11 cellular contexts compared by ENCODE assay signal in genomic region chr22:50340157-50340879, GRCh38. TPM values are rescaled to one million over a fixed set of nuclear protein-coding genes. Genes with fewer than 3 reads are reported as not detected.
A peak's percentile ranks its signal among the peaks of the same experiment; 100 is the strongest.
DNase-seq lines count a peak whose midpoint lies in the region; ATAC-seq and TF ChIP-seq lines count a peak whose summit lies in the region.
"Had no signal": no experiment of that assay in that cellular context is flagged by ENCODE, and none has a peak within 500 bp of the region (broad histone marks: within the 10 kb centered on the region; RNA-seq: fewer than 3 reads in every experiment).

No MANE protein-coding gene starts in this region.

- H3K18ac ChIP-seq in mesenchymal stem cell (ENCODE audit: low read depth in 1 of 2, low read length in 2 of 2) = peak overlapping the region in 1 of 2 experiments; percentile 44

- no peaks in the 10 kb centered on the region for H4K20me1 ChIP-seq in MM.1S (ENCODE audit: insufficient read depth, low read length)

- no peak overlapping the region for H2AK5ac ChIP-seq in mesenchymal stem cell (ENCODE audit: low read length, severe bottlenecking)

- no peak for ATAC-seq in HG02588 (IDR thresholded peaks at IDR 0.05; ENCODE audit: unreplicated experiment)

- H3K9ac ChIP-seq in mesenchymal stem cell (ENCODE audit: low read length) (no peak overlapping the region), MM.1S (ENCODE audit: low read length) (no peak overlapping the region)

- peak overlapping the region in 1 of 2 experiments; percentile 7 for H3K4ac ChIP-seq in mesenchymal stem cell (ENCODE audit: low read depth in 1 of 2, low read length in 2 of 2)

- H3F3A ChIP-seq in MM.1S (ENCODE audit: insufficient read depth, low read length) = peaks cover 17% of the 10 kb centered on the region

- TF ChIP-seq CTCF in MM.1S (IDR thresholded peaks at IDR 0.05; ENCODE audit: low read length) = no peak

- peaks cover 3% of the 10 kb centered on the region for H3K79me2 ChIP-seq in MM.1S (ENCODE audit: low read length)

- no peak overlapping the region for H3K4me3 ChIP-seq in H7 (ENCODE audit: insufficient read depth, low read depth, low read length)
- H3K4me3 ChIP-seq in mesenchymal stem cell (ENCODE audit: insufficient read depth in 1 of 2, low read depth in 1 of 2, low read length in 2 of 2) = no peak overlapping the region
- H3K4me3 ChIP-seq in MM.1S (ENCODE audit: low read length) = no peak overlapping the region
- H3K4me3 ChIP-seq: spleen had no signal

- H2AFZ ChIP-seq in mesenchymal stem cell (ENCODE audit: low read depth, low read length) (no peak overlapping the region), MM.1S (ENCODE audit: low read length) (no peak overlapping the region)

- no peak overlapping the region for H4K8ac ChIP-seq in mesenchymal stem cell (ENCODE audit: low read length)

- H3K9me3 ChIP-seq in mesenchymal stem cell (ENCODE audit: control insufficient read depth, low read length) = no peaks in the 10 kb centered on the region
- no peaks in the 10 kb centered on the region for H3K9me3 ChIP-seq in MM.1S (replicated peaks; ENCODE audit: insufficient read depth, low read length)
- H3K9me3 ChIP-seq: spleen had no signal

- no peaks in the 10 kb centered on the region for H3K9me2 ChIP-seq in MM.1S (replicated peaks; ENCODE audit: insufficient read depth, low read length)

- H3K27me3 ChIP-seq in H7 (ENCODE audit: control insufficient read depth, insufficient read depth, low read length) = no peaks in the 10 kb centered on the region
- no peaks in the 10 kb centered on the region for H3K27me3 ChIP-seq in mesenchymal stem cell (ENCODE audit: control insufficient read depth in 1 of 2, insufficient read depth in 1 of 2, low read length in 2 of 2)
- H3K27me3 ChIP-seq in MM.1S (replicated peaks; ENCODE audit: insufficient read depth, low read length) = no peaks in the 10 kb centered on the region
- H3K27me3 ChIP-seq: brain microvascular endothelial cell, spleen had no signal

- WGBS in mesenchymal stem cell = 86% methylated on average over 10 of the region's 11 CpGs

- H3K36me3 ChIP-seq in H7 (replicated peaks; ENCODE audit: control insufficient read depth, insufficient read depth, low read length) (no peaks in the 10 kb centered on the region), mesenchymal stem cell (ENCODE audit: control insufficient read depth in 1 of 2, insufficient read depth in 2 of 2, low read depth in 1 of 2, low read length in 2 of 2) (peaks cover 0 to 4% of the 10 kb centered on the region in 2 experiments), MM.1S (replicated peaks; ENCODE audit: insufficient read depth, low read length) (no peaks in the 10 kb centered on the region)
- H3K36me3 ChIP-seq: brain microvascular endothelial cell, spleen had no signal

- peak overlapping the region; percentile 43 for H4K91ac ChIP-seq in mesenchymal stem cell (ENCODE audit: low read length)

- peak; percentile 31 for DNase-seq in NCI-H82 (lab: John Stamatoyannopoulos, UW)
- no peak for DNase-seq in NCI-H82 treated with DMSO at 0.1 percent for 48 hours (lab: John Stamatoyannopoulos, UW; ENCODE audit: unreplicated experiment)
- DNase-seq in H7 = peak; percentile 44
- peak; percentile 22 for DNase-seq in SW480 (ENCODE audit: low spot score)
- peak; percentile 50 for DNase-seq in mesenchymal stem cell
- no peak for DNase-seq in MM.1S
- DNase-seq in hippocampal formation (lab: John Stamatoyannopoulos, UW) = no peak
- DNase-seq: brain microvascular endothelial cell, NCI-H524 treated with DMSO at 0.1 percent for 48 hours, spleen had no signal

- no peak overlapping the region for H2BK5ac ChIP-seq in mesenchymal stem cell (ENCODE audit: low read depth, low read length, poor library complexity, severe bottlenecking)

- H3K27ac ChIP-seq in mesenchymal stem cell (ENCODE audit: low read length, poor library complexity, severe bottlenecking) (no peak overlapping the region), MM.1S (ENCODE audit: low read length) (no peak overlapping the region)
- H3K27ac ChIP-seq: brain microvascular endothelial cell, spleen had no signal

- no peak overlapping the region for H2BK15ac ChIP-seq in mesenchymal stem cell (ENCODE audit: low read depth, poor library complexity, severe bottlenecking)

- H3K79me1 ChIP-seq in mesenchymal stem cell (replicated peaks; ENCODE audit: low read length, poor library complexity, severe bottlenecking) = no peaks in the 10 kb centered on the region

- H3K4me2 ChIP-seq in mesenchymal stem cell (ENCODE audit: low read length, poor library complexity, severe bottlenecking) (no peak overlapping the region), MM.1S (ENCODE audit: low read depth, low read length) (no peak overlapping the region)

- H3K23ac ChIP-seq in mesenchymal stem cell (ENCODE audit: low read length in 2 of 2) = no peak overlapping the region

- peak overlapping the region in 1 of 2 experiments; percentile 28 for H3K14ac ChIP-seq in mesenchymal stem cell (ENCODE audit: low read length in 2 of 2)

- H3K4me1 ChIP-seq in mesenchymal stem cell (ENCODE audit: control insufficient read depth, insufficient read depth, low read depth, low read length) = peaks cover 12% of the 10 kb centered on the region
- H3K4me1 ChIP-seq in MM.1S (ENCODE audit: low read length) = 0 out of 2 replicates have a peak, but pooled peaks cover 3% of the 10 kb centered on the region

- H2BK12ac ChIP-seq in mesenchymal stem cell (ENCODE audit: low read length in 2 of 2) = no peak overlapping the region

- no peak overlapping the region for H2BK120ac ChIP-seq in mesenchymal stem cell (ENCODE audit: low read depth, low read length)

RNA-seq across cellular contexts. Expression of gene PPP6R2, which starts 2.8 kb away (rescaled TPM):
- total RNA-seq in H7 (2014; rRNA removed; shearing (Covaris generic)) = 47.0 and 48.7 TPM in 2 replicates
- 23.0 TPM for polyA plus RNA-seq in mesenchymal stem cell (2013, experiment 1 of 2)
- polyA plus RNA-seq in mesenchymal stem cell (2013, experiment 2 of 2) = 22.9 TPM

RNA-seq across cellular contexts. Expression of gene DENND6B, which starts 13.5 kb away (rescaled TPM):
- total RNA-seq in H7 (2014; rRNA removed; shearing (Covaris generic)) = 0.52 and 1.1 TPM in 2 replicates
- polyA plus RNA-seq in mesenchymal stem cell (2013, experiment 1 of 2) = 4.2 TPM
- polyA plus RNA-seq in mesenchymal stem cell (2013, experiment 2 of 2) = 3.7 TPM

RNA-seq across cellular contexts. Expression of gene PLXNB2, which starts 32.9 kb away (rescaled TPM):
- 33.4 and 39.8 TPM in 2 replicates for total RNA-seq in H7 (2014; rRNA removed; shearing (Covaris generic))
- polyA plus RNA-seq in mesenchymal stem cell (2013, experiment 1 of 2) = 242 TPM
- polyA plus RNA-seq in mesenchymal stem cell (2013, experiment 2 of 2) = 231 TPM

Comparison
In these comparisons a context has a peak if more than half of its experiments do, and no peak if none do; other contexts are left out.
1. DNase-seq: peak in NCI-H82 (single experiment), H7 (single experiment), SW480 (single experiment) and mesenchymal stem cell (single experiment); none in NCI-H82 treated with DMSO at 0.1 percent for 48 hours (single experiment), MM.1S (single experiment) and hippocampal formation (0 of 2).